In genomic region chr10:62258926-62259325, GRCh38 we compare ENCODE assay signal across 20 cellular contexts. TPM values are rescaled to one million over a fixed set of nuclear protein-coding genes. Genes with fewer than 3 reads are reported as not detected.
DNase-seq lines count a peak whose midpoint lies in the region; ATAC-seq and TF ChIP-seq lines count a peak whose summit lies in the region.
"Had no signal": no experiment of that assay in that cellular context is flagged by ENCODE, and none has a peak within 500 bp of the region (broad histone marks: within the 10 kb centered on the region; RNA-seq: fewer than 3 reads in every experiment).

No MANE protein-coding gene starts in this region.

- H3F3A ChIP-seq in Loucy (ENCODE audit: low read depth): no peaks in the 10 kb centered on the region

- H3K4me1 Mint-ChIP-seq in CD14-positive monocyte: no peaks in the 10 kb centered on the region

- H3K36me3 ChIP-seq in Loucy (ENCODE audit: insufficient read depth, low read length): peaks cover 26% of the 10 kb centered on the region

- H4K20me1 ChIP-seq in Loucy (ENCODE audit: insufficient read depth, low read length, poor library complexity, severe bottlenecking): peaks cover 7% of the 10 kb centered on the region

- H2AFZ ChIP-seq in Loucy (ENCODE audit: low read length): no peak overlapping the region
- H2AFZ ChIP-seq: GM23338 had no signal

- H3K27me3 Mint-ChIP-seq in CD14-positive monocyte (ENCODE audit: low read depth in 3 of 3): no peaks in the 10 kb centered on the region

- peak overlapping the region in 1 of 7 donors; percentile 1 for H3K27ac Mint-ChIP-seq in CD14-positive monocyte
- H3K27ac Mint-ChIP-seq: GM23338 had no signal

- peaks cover 8 to 9% of the 10 kb centered on the region in 2 donors for H3K36me3 Mint-ChIP-seq in CD14-positive monocyte

- no peak for TF ChIP-seq CTCF in CD14-positive monocyte (IDR thresholded peaks at IDR 0.05)
- no peak for TF ChIP-seq CTCF in Loucy (conservative IDR thresholded peaks at IDR 0.05; ENCODE audit: low read length)
- no peak for TF ChIP-seq CTCF in epithelial cell of esophagus (IDR thresholded peaks at IDR 0.05; ENCODE audit: insufficient read depth, low read depth, low read length, missing control alignments)

- no peaks in the 10 kb centered on the region for H3K27me3 ChIP-seq in Loucy (ENCODE audit: insufficient read depth, low read length, poor library complexity, severe bottlenecking)

- peak overlapping the region; percentile 76 for H3K4me2 ChIP-seq in Loucy (ENCODE audit: low read depth, low read length, poor library complexity, severe bottlenecking)
- H3K4me2 ChIP-seq: GM23338 had no signal

- H3K9me3 ChIP-seq in Loucy (ENCODE audit: insufficient read depth, low read depth, low read length): no peaks in the 10 kb centered on the region

- intact Hi-C loops in CD14-positive monocyte (cut with micrococcal nuclease): loop anchor here in 1 of 2 donors (10.0 kb wide), 1 partner anchor 364 kb away; no protein-coding TSS in a partner anchor

- H3K4me3 ChIP-seq in Loucy (ENCODE audit: low read length, poor library complexity, severe bottlenecking) (peak overlapping the region; percentile 8), epithelial cell of esophagus (ENCODE audit: low read length) (no peak overlapping the region)
- H3K4me3 ChIP-seq: GM12878, GM23338 had no signal

- H3K9me3 Mint-ChIP-seq in CD14-positive monocyte: peaks cover 0 to 4% (median 0%) of the 10 kb centered on the region in 7 donors
- H3K9me3 Mint-ChIP-seq: GM23338 had no signal

- peaks cover 96% of the 10 kb centered on the region for H3K79me2 ChIP-seq in Loucy (ENCODE audit: insufficient read depth, low read length)

- H3K4me3 Mint-ChIP-seq in CD14-positive monocyte: no peak overlapping the region
- H3K4me3 Mint-ChIP-seq: GM23338 had no signal

- peaks cover 59% of the 10 kb centered on the region for H3K4me1 ChIP-seq in Loucy (ENCODE audit: insufficient read depth, low read length, poor library complexity, severe bottlenecking)

- no peak for ATAC-seq in GM21360 (IDR thresholded peaks at IDR 0.05; ENCODE audit: unreplicated experiment)
- ATAC-seq: GM12878, GM23338, Right ventricle myocardium inferior had no signal

- H3K9me2 ChIP-seq in Loucy (replicated peaks; ENCODE audit: low read depth, low read length): no peaks in the 10 kb centered on the region

- no peak overlapping the region for H3K9ac ChIP-seq in Loucy (ENCODE audit: low read depth, low read length, poor library complexity, severe bottlenecking)

- DNase-seq in CD14-positive monocyte (ENCODE audit: low spot score) (peak; percentile 52), epithelial cell of esophagus (ENCODE audit: low read depth) (peak; percentile 79), kidney tubule cell (ENCODE audit: low spot score) (peak; percentile 53), NCI-H1930 (lab: John Stamatoyannopoulos, UW) (no peak), retina (no peak), NCI-H2196 treated with DMSO at 0.1 percent for 48 hours (lab: John Stamatoyannopoulos, UW; ENCODE audit: unreplicated experiment) (no peak)
- DNase-seq: EL, HCEC 1CT, IMR-90, NCI-H1694, NCI-H2081 treated with DMSO at 0.1 percent for 48 hours, NCI-H2171 treated with DMSO at 0.1 percent for 48 hours, NCI-H446 treated with DMSO at 0.1 percent for 48 hours, NCI-H526 treated with DMSO at 0.1 percent for 48 hours, OCI-M1 had no signal

RNA-seq across cellular contexts. Expression of gene RTKN2, which starts 9.7 kb away (rescaled TPM):
- polyA plus RNA-seq in CD14-positive monocyte: under 1 TPM; 0.07 to 0.08 TPM
- polyA plus RNA-seq: GM12878 had no signal

Comparison
In these comparisons a context has a peak if more than half of its experiments do, and no peak if none do; other contexts are left out.
1. DNase-seq: peak in CD14-positive monocyte (single experiment), epithelial cell of esophagus (single experiment) and kidney tubule cell (single experiment); none in NCI-H1930 (0 of 2), retina (single experiment) and NCI-H2196 treated with DMSO at 0.1 percent for 48 hours (single experiment).